In genomic region chr6:25623065-25623464, GRCh38 we compare ENCODE assay signal across 23 cellular contexts. TPM values are rescaled to one million over a fixed set of nuclear protein-coding genes. Genes with fewer than 3 reads are reported as not detected.
"Had no signal": no experiment of that assay in that cellular context is flagged by ENCODE, and none has a peak within 500 bp of the region (broad histone marks: within the 10 kb centered on the region; RNA-seq: fewer than 3 reads in every experiment).

No MANE protein-coding gene starts in this region.

- H3K36me3 Mint-ChIP-seq: activated CD8-positive, alpha-beta memory T cell treated with anti-CD3 and anti-CD28 coated beads, Interleukin-2, amount 10 ng/mL, durations not matched to agents 7 days and 5 days had no signal

- H3K27ac ChIP-seq: brain microvascular endothelial cell, cardiac muscle cell had no signal

- H3K9me3 Mint-ChIP-seq: activated naive CD4-positive, alpha-beta T cell treated with anti-CD3 and anti-CD28 coated beads for 36 hours; activated T-cell treated with anti-CD3 and anti-CD28 coated beads, Interleukin-2, amount 50 U/mL, for 4 hours; T-helper 1 cell treated with Interleukin-12 subunit alpha and Interleukin-12 subunit beta and Interleukin-4 antibody, amounts not matched to agents 30 μg/mL and 1 μg/mL, for 36 hours had no signal

- H3K4me3 ChIP-seq: cardiac muscle cell, K562 had no signal

- H3K27me3 ChIP-seq: brain microvascular endothelial cell, cardiac muscle cell had no signal

- H3K27ac Mint-ChIP-seq: activated CD8-positive, alpha-beta memory T cell treated with anti-CD3 and anti-CD28 coated beads, Interleukin-2, amount 10 ng/mL, durations not matched to agents 7 days and 5 days; activated naive CD4-positive, alpha-beta T cell treated with anti-CD3 and anti-CD28 coated beads for 36 hours; activated naive CD8-positive, alpha-beta T cell; T-helper 1 cell treated with Interleukin-12 subunit alpha and Interleukin-12 subunit beta and Interleukin-4 antibody, amounts not matched to agents 30 μg/mL and 1 μg/mL, for 36 hours had no signal

- H3K36me3 ChIP-seq: brain microvascular endothelial cell had no signal

- H3K27me3 Mint-ChIP-seq: activated naive CD8-positive, alpha-beta T cell had no signal

- DNase-seq: activated CD4-positive, alpha-beta T cell treated with anti-CD3 and anti-CD28 coated beads for 48 hours; activated CD4-positive, alpha-beta T cell treated with anti-CD3 and anti-CD28 coated beads, Interleukin-2, amount 50 U/mL, for 4 hours; activated CD4-positive, CD25-positive, alpha-beta regulatory T cell treated with anti-CD3 and anti-CD28 coated beads, Interleukin-2, amount 50 U/mL, for 72 hours; activated CD8-positive, alpha-beta memory T cell treated with anti-CD3 and anti-CD28 coated beads, Interleukin-2, amount 10 ng/mL, durations not matched to agents 7 days and 5 days; activated effector memory CD4-positive, alpha-beta T cell treated with anti-CD3 and anti-CD28 coated beads, Interleukin-2, amount 50 U/mL, for 16 hours; activated naive CD4-positive, alpha-beta T cell treated with anti-CD3 and anti-CD28 coated beads for 36 hours; activated T-cell treated with anti-CD3 and anti-CD28 coated beads, Interleukin-2, amount 50 U/mL, for 4 hours; amygdala; brain microvascular endothelial cell; cerebellar nuclear complex; Karpas-422; MM.1S; NCI-H1436; NCI-H524 treated with DMSO at 0.1 percent for 48 hours; PC-3; SHP77 had no signal

- ATAC-seq: activated CD8-positive, alpha-beta memory T cell treated with anti-CD3 and anti-CD28 coated beads, Interleukin-2, amount 10 ng/mL, durations not matched to agents 7 days and 5 days; activated T-cell treated with anti-CD3 and anti-CD28 coated beads, Interleukin-2, amount 50 U/mL, for 4 hours; K562; PC-3 had no signal

- H3K4me1 Mint-ChIP-seq: activated CD8-positive, alpha-beta memory T cell treated with anti-CD3 and anti-CD28 coated beads, Interleukin-2, amount 10 ng/mL, durations not matched to agents 7 days and 5 days had no signal

- H3K4me3 Mint-ChIP-seq: activated CD8-positive, alpha-beta memory T cell treated with anti-CD3 and anti-CD28 coated beads, Interleukin-2, amount 10 ng/mL, durations not matched to agents 7 days and 5 days; activated naive CD4-positive, alpha-beta T cell treated with anti-CD3 and anti-CD28 coated beads for 36 hours; activated naive CD8-positive, alpha-beta T cell; activated T-cell treated with anti-CD3 and anti-CD28 coated beads, Interleukin-2, amount 50 U/mL, for 4 hours; T-helper 1 cell treated with Interleukin-12 subunit alpha and Interleukin-12 subunit beta and Interleukin-4 antibody, amounts not matched to agents 30 μg/mL and 1 μg/mL, for 36 hours had no signal

- FAIRE-seq: astrocyte, colon, K562, RCC 7860 had no signal

RNA-seq across cellular contexts. Expression of gene SCGN, which starts 28.9 kb away (rescaled TPM):
- total RNA-seq: activated CD8-positive, alpha-beta memory T cell treated with anti-CD3 and anti-CD28 coated beads, Interleukin-2, amount 10 ng/mL, durations not matched to agents 7 days and 5 days; activated naive CD4-positive, alpha-beta T cell treated with anti-CD3 and anti-CD28 coated beads for 36 hours; activated T-cell treated with anti-CD3 and anti-CD28 coated beads, Interleukin-2, amount 50 U/mL, for 4 hours; astrocyte; cardiac muscle cell; K562; PC-3 had no signal
- polyA plus RNA-seq: cardiac muscle cell, K562 had no signal
